19 cellular contexts compared by ENCODE assay signal in the genomic region with DNA sequence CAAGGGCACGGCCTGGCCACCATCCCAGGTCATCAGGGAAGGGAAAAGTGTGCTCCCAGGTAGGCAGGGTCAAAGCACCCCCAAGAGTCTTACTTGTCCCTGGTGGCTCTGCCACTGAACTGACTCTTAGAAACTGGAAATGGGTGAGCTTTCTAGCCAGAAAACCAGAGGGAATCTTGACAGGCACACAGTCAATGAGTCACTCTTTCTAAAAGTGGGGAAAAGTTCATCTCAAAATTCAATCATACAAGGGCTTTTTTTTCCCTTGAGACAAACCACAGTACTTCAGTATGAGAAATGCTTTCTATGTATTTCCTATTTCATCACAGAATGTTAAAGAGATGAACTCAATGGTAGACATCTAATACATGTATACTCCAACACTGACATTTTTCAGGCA. TPM values are rescaled to one million over a fixed set of nuclear protein-coding genes. Genes with fewer than 3 reads are reported as not detected.
DNase-seq lines count a peak whose midpoint lies in the region; ATAC-seq, FAIRE-seq and TF ChIP-seq lines count a peak whose summit lies in the region.
"Had no signal": no experiment of that assay in that cellular context is flagged by ENCODE, and none has a peak within 500 bp of the region (broad histone marks: within the 10 kb centered on the region; RNA-seq: fewer than 3 reads in every experiment).

No MANE protein-coding gene starts in this region.

- TF ChIP-seq POLR2A in IMR-90 (IDR thresholded peaks at IDR 0.05; ENCODE audit: low read depth, low read length), result no peak
- TF ChIP-seq POLR2A in sigmoid colon (IDR thresholded peaks at IDR 0.05), result no peak

- intact Hi-C loops in IMR-90 (cut with micrococcal nuclease), result no loop called here
- intact Hi-C loops in sigmoid colon (cut with DNase I), result no loop called here

- H2AFZ ChIP-seq in IMR-90 (replicated peaks; ENCODE audit: low read length, poor library complexity) (no peak overlapping the region), mesenchymal stem cell (ENCODE audit: low read depth, low read length) (no peak overlapping the region)

- no peak overlapping the region for H4K5ac ChIP-seq in IMR-90 (ENCODE audit: low read depth, low read length)

- H2BK120ac ChIP-seq in IMR-90 (ENCODE audit: low read depth, low read length) (no peak overlapping the region), mesenchymal stem cell (ENCODE audit: low read depth, low read length) (no peak overlapping the region)

- no peak overlapping the region for H3K56ac ChIP-seq in IMR-90 (ENCODE audit: extremely low read depth, insufficient read depth, low read length)

- no peak for TF ChIP-seq EP300 in sigmoid colon (IDR thresholded peaks at IDR 0.05)

- BruUV-seq in IMR-90 (replicated peaks; lab: Mats Ljungman, UMichigan), result no TSS peak

- peak overlapping the region; percentile 10; the same call in 1 of the 2 replicates for H3K4me2 ChIP-seq in IMR-90 (ENCODE audit: low read depth, low read length)
- H3K4me2 ChIP-seq in mesenchymal stem cell (ENCODE audit: low read length, poor library complexity, severe bottlenecking), result no peak overlapping the region
- H3K4me2 ChIP-seq: BLaER1 treated with 17β-estradiol and CSF1 and Interleukin-3, amounts not matched to agents 10 nM and 100 nM had no signal

- no peak overlapping the region for H2BK15ac ChIP-seq in IMR-90 (ENCODE audit: low read depth, low read length)
- no peak overlapping the region for H2BK15ac ChIP-seq in mesenchymal stem cell (ENCODE audit: low read depth, poor library complexity, severe bottlenecking)

- H3K79me1 ChIP-seq in IMR-90 (ENCODE audit: low read depth in 1 of 2, low read length in 2 of 2), result peaks cover 4 to 5% of the 10 kb centered on the region in 2 experiments; a peak in 2 of 4 replicates
- peaks cover 14% of the 10 kb centered on the region for H3K79me1 ChIP-seq in mesenchymal stem cell (replicated peaks; ENCODE audit: low read length, poor library complexity, severe bottlenecking)

- H3K9ac ChIP-seq in IMR-90 (ENCODE audit: low read depth, low read length) (no peak overlapping the region), mesenchymal stem cell (ENCODE audit: low read length) (no peak overlapping the region)
- H3K9ac ChIP-seq: BLaER1 treated with 17β-estradiol and CSF1 and Interleukin-3, amounts not matched to agents 10 nM and 100 nM had no signal

- H3K36me3 ChIP-seq in IMR-90 (ENCODE audit: control insufficient read depth, insufficient read depth, low read length) (peaks cover 3% of the 10 kb centered on the region), bronchial epithelial cell (ENCODE audit: control insufficient read depth, insufficient read depth, low read length) (no peaks in the 10 kb centered on the region), mesenchymal stem cell (ENCODE audit: control insufficient read depth in 1 of 2, insufficient read depth in 2 of 2, low read depth in 1 of 2, low read length in 2 of 2) (peaks cover 14 to 44% of the 10 kb centered on the region in 2 experiments), sigmoid colon (peaks cover 0 to 60% (median 9%) of the 10 kb centered on the region in 4 donors)

- no peak overlapping the region for H3K23ac ChIP-seq in IMR-90 (ENCODE audit: low read depth, low read length)
- no peak overlapping the region for H3K23ac ChIP-seq in mesenchymal stem cell (ENCODE audit: low read length in 2 of 2)

- no peak overlapping the region for H2BK20ac ChIP-seq in IMR-90 (ENCODE audit: low read depth, low read length)

- DNase-seq in AG10803 (ENCODE audit: low read depth) (peak; percentile 68), IMR-90 (peak; percentile 65), bronchial epithelial cell (ENCODE audit: low read depth) (peak; percentile 44), mesenchymal stem cell (peak; percentile 57), sigmoid colon (no peak), NCI-H1092 treated with DMSO at 0.1 percent for 48 hours (lab: John Stamatoyannopoulos, UW) (no peak)
- DNase-seq in stimulated activated CD4-positive, alpha-beta T cell treated with anti-CD3 and anti-CD28 coated beads, Interleukin-1b, Interleukin-23, amount 100 ng/mL, for 48 hours, result no peak
- DNase-seq: activated CD4-positive, CD25-positive, alpha-beta regulatory T cell treated with anti-CD3 and anti-CD28 coated beads, Interleukin-2, amount 50 U/mL, for 72 hours; dermis blood vessel endothelial cell; DND-41; Karpas-422; NCI-H1930; NCI-H526; RPMI8226; stimulated activated naive CD4-positive, alpha-beta T cell treated with Interleukin-2 at 50 U/mL for 16 hours had no signal

- H2AK9ac ChIP-seq in IMR-90 (replicated peaks; ENCODE audit: low read depth, low read length, poor library complexity), result no peak overlapping the region

- no peak for TF ChIP-seq RAD21 in IMR-90 (IDR thresholded peaks at IDR 0.05; ENCODE audit: low read length)

- H3K27me3 ChIP-seq in IMR-90 (ENCODE audit: control insufficient read depth, insufficient read depth, low read length) (no peaks in the 10 kb centered on the region), bronchial epithelial cell (ENCODE audit: control insufficient read depth, insufficient read depth, low read length) (no peaks in the 10 kb centered on the region), mesenchymal stem cell (ENCODE audit: control insufficient read depth in 1 of 2, insufficient read depth in 1 of 2, low read length in 2 of 2) (no peaks in the 10 kb centered on the region), sigmoid colon (no peaks in the 10 kb centered on the region)
- H3K27me3 ChIP-seq: BLaER1 treated with 17β-estradiol and CSF1 and Interleukin-3, amounts not matched to agents 10 nM and 100 nM; neutrophil had no signal

- peak overlapping the region in 1 of 2 experiments; percentile 25 for H2BK12ac ChIP-seq in mesenchymal stem cell (ENCODE audit: low read length in 2 of 2)

- no peaks in the 10 kb centered on the region; the same call in 1 of the 2 replicates for H4K20me1 ChIP-seq in IMR-90 (ENCODE audit: insufficient read depth, low read length)
- H4K20me1 ChIP-seq: BLaER1 treated with 17β-estradiol and CSF1 and Interleukin-3, amounts not matched to agents 10 nM and 100 nM had no signal

- H3K14ac ChIP-seq in IMR-90 (replicated peaks; ENCODE audit: low read depth, low read length), result no peak overlapping the region
- H3K14ac ChIP-seq in mesenchymal stem cell (ENCODE audit: low read length in 2 of 2), result no peak overlapping the region

- H2AK5ac ChIP-seq in IMR-90 (ENCODE audit: low read depth, low read length) (no peak overlapping the region; the same call in 1 of the 2 replicates), mesenchymal stem cell (ENCODE audit: low read length, severe bottlenecking) (no peak overlapping the region)

- H4K8ac ChIP-seq in IMR-90 (ENCODE audit: low read depth in 2 of 2, low read length in 2 of 2) (no peak overlapping the region), mesenchymal stem cell (ENCODE audit: low read length) (no peak overlapping the region)

- TF ChIP-seq CTCF in AG10803 (conservative IDR thresholded peaks at IDR 0.05; ENCODE audit: low read length) (no peak), IMR-90 (conservative IDR thresholded peaks at IDR 0.05; ENCODE audit: low read depth, low read length) (no peak), bronchial epithelial cell (IDR thresholded peaks at IDR 0.05; ENCODE audit: insufficient read depth, low read length, severe bottlenecking) (no peak), sigmoid colon (IDR thresholded peaks at IDR 0.05) (no peak)

- CTCF ChIA-PET in IMR-90 (lab: Yijun Ruan, JAX), result no interaction called here

- H2BK5ac ChIP-seq in IMR-90 (ENCODE audit: low read depth, low read length, poor library complexity, severe bottlenecking), result no peak overlapping the region
- no peak overlapping the region for H2BK5ac ChIP-seq in mesenchymal stem cell (ENCODE audit: low read depth, low read length, poor library complexity, severe bottlenecking)

- peak; percentile 63 for ATAC-seq in IMR-90 (ENCODE audit: low read depth)
- no peak for ATAC-seq in HG02870 (IDR thresholded peaks at IDR 0.05; ENCODE audit: unreplicated experiment)
- ATAC-seq: GM12878 had no signal

- H3K4me1 ChIP-seq in IMR-90 (ENCODE audit: control insufficient read depth, insufficient read depth, low read length), result peaks cover 5% of the 10 kb centered on the region
- peaks cover 6% of the 10 kb centered on the region for H3K4me1 ChIP-seq in mesenchymal stem cell (ENCODE audit: control insufficient read depth, insufficient read depth, low read depth, low read length)
- H3K4me1 ChIP-seq in sigmoid colon, result no peaks in the 10 kb centered on the region

- H3K27ac ChIP-seq in IMR-90 (ENCODE audit: insufficient read depth, low read length) (no peak overlapping the region), mesenchymal stem cell (ENCODE audit: low read length, poor library complexity, severe bottlenecking) (no peak overlapping the region), sigmoid colon (no peak overlapping the region)
- H3K27ac ChIP-seq: BLaER1 treated with 17β-estradiol and CSF1 and Interleukin-3, amounts not matched to agents 10 nM and 100 nM; neutrophil had no signal

- H4K91ac ChIP-seq in IMR-90 (ENCODE audit: insufficient read depth, low read depth, low read length), result no peak overlapping the region
- no peak overlapping the region for H4K91ac ChIP-seq in mesenchymal stem cell (ENCODE audit: low read length)

- no peak overlapping the region for H3K4me3 ChIP-seq in AG10803 (ENCODE audit: low read length)
- H3K4me3 ChIP-seq in IMR-90 (ENCODE audit: insufficient read depth, low read depth, low read length), result no peak overlapping the region
- H3K4me3 ChIP-seq in bronchial epithelial cell (ENCODE audit: low read depth, low read length), result no peak overlapping the region
- peak overlapping the region in 1 of 2 experiments; percentile 36 for H3K4me3 ChIP-seq in mesenchymal stem cell (ENCODE audit: insufficient read depth in 1 of 2, low read depth in 1 of 2, low read length in 2 of 2)
- H3K4me3 ChIP-seq in sigmoid colon, result no peak overlapping the region
- H3K4me3 ChIP-seq: BLaER1 treated with 17β-estradiol and CSF1 and Interleukin-3, amounts not matched to agents 10 nM and 100 nM; GM12878 had no signal

- no CpG with 5 or more reads among the region's 1 CpG for WGBS in IMR-90 (ENCODE audit: extremely low coverage in 2 of 2, insufficient read length in 1 of 2), 2 experiments
- 94% methylated on average over 1 of the region's 1 CpG for WGBS in mesenchymal stem cell
- WGBS in sigmoid colon, 2 donors, result 95 to 100% methylated on average over 1 of the region's 1 CpG

- H3K9me3 ChIP-seq in IMR-90 (ENCODE audit: control insufficient read depth, insufficient read depth, low read length) (no peaks in the 10 kb centered on the region), mesenchymal stem cell (ENCODE audit: control insufficient read depth, low read length) (no peaks in the 10 kb centered on the region), sigmoid colon (no peaks in the 10 kb centered on the region)
- H3K9me3 ChIP-seq: BLaER1 treated with 17β-estradiol and CSF1 and Interleukin-3, amounts not matched to agents 10 nM and 100 nM; neutrophil had no signal

- in situ Hi-C loops in IMR-90 (cut with MboI; ENCODE audit: low sequenced_read_pairs), result no loop called here

- H3K9me1 ChIP-seq in IMR-90 (ENCODE audit: insufficient read depth, low read length), result no peaks in the 10 kb centered on the region; the same call in 1 of the 2 replicates

- H3K18ac ChIP-seq in IMR-90 (ENCODE audit: low read depth, low read length) (no peak overlapping the region), mesenchymal stem cell (ENCODE audit: low read depth in 1 of 2, low read length in 2 of 2) (no peak overlapping the region)

- dilution Hi-C loops in IMR-90 (cut with HindIII; ENCODE audit: low sequenced_read_pairs, unreplicated experiment), result no loop called here

- POLR2A ChIA-PET in IMR-90 (lab: Charles Lee; ENCODE audit: unreplicated experiment), result no interaction called here

- no peak for FAIRE-seq in bronchial epithelial cell (lab: Jason Lieb, UNC)
- FAIRE-seq: GM12878 had no signal

- H3K4ac ChIP-seq in IMR-90 (ENCODE audit: low read depth, low read length) (no peak overlapping the region), mesenchymal stem cell (ENCODE audit: low read depth in 1 of 2, low read length in 2 of 2) (no peak overlapping the region)

RNA-seq across cellular contexts. Expression of gene HPF1, which starts 12.5 kb away (rescaled TPM):
- 15.2 and 27.5 TPM in 2 replicates for total RNA-seq in IMR-90 (2012; rRNA removed)
- polyA plus RNA-seq in IMR-90 (2012; rRNA removed), result 19.1 and 24.9 TPM in 2 replicates
- 3.7 and 8.2 TPM in 2 replicates for polyA plus RNA-seq in IMR-90 (2012; cell fraction: cytosol; rRNA removed)
- polyA plus RNA-seq in IMR-90 (2012; cell fraction: nucleus; rRNA removed; ENCODE audit: low replicate concordance), result 1.6 and 10.0 TPM in 2 replicates
- 9.9 and 14.2 TPM in 2 replicates for total RNA-seq in bronchial epithelial cell
- polyA plus RNA-seq in mesenchymal stem cell (2013, experiment 1 of 2), result 39.3 TPM
- polyA plus RNA-seq in mesenchymal stem cell (2013, experiment 2 of 2), result 41.3 TPM
- total RNA-seq in sigmoid colon, result 10 to 100 TPM; 22.7 to 70.3 (median 52.0) TPM
- 10 to 100 TPM; 15.7 to 25.8 (median 20.8) TPM for polyA plus RNA-seq in sigmoid colon

Comparison
In these comparisons a context has a peak if more than half of its experiments do, and no peak if none do; other contexts are left out.
1. DNase-seq: peak in AG10803 (single experiment), IMR-90 (single experiment), bronchial epithelial cell (single experiment) and mesenchymal stem cell (single experiment); none in sigmoid colon (single experiment), NCI-H1092 treated with DMSO at 0.1 percent for 48 hours (single experiment) and stimulated activated CD4-positive, alpha-beta T cell treated with anti-CD3 and anti-CD28 coated beads, Interleukin-1b, Interleukin-23, amount 100 ng/mL, for 48 hours (single experiment).